19 cellular contexts compared by ENCODE assay signal in the genomic region with DNA sequence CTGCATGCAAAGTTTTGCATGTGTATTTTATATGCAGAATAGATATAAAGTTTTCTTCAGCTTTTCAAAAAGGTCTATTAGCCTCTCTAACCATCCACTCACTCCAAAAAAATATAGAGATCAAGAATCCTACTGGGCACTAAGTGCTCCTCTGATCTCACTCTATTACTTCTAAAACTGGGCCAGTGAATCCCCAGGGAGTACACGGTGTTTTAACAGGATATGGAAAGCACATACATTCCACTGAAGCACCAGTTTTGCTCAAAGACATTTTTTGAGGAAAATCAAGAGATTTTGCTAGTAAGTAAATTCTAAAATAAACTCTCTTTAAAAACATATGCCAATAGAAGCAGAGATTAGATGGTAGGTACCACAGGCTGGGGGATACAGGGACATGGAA.
"Had no signal": no experiment of that assay in that cellular context is flagged by ENCODE, and none has a peak within 500 bp of the region (broad histone marks: within the 10 kb centered on the region; RNA-seq: fewer than 3 reads in every experiment).

No MANE protein-coding gene starts in this region.

- H2AFZ ChIP-seq: parathyroid adenoma had no signal

- H3K27ac Mint-ChIP-seq: naive thymus-derived CD4-positive, alpha-beta T cell; nephron progenitor cell had no signal

- H3K4me1 ChIP-seq: heart left ventricle, parathyroid adenoma, prostate gland, upper lobe of left lung, vagina had no signal

- H3K9ac ChIP-seq: parathyroid adenoma had no signal

- DNase-seq: cortex of kidney; dorsolateral prefrontal cortex; effector memory CD4-positive, alpha-beta T cell; heart left ventricle; hippocampal formation; mammary epithelial cell; naive thymus-derived CD4-positive, alpha-beta T cell; nephron progenitor cell; small intestine; stimulated activated CD4-positive, alpha-beta T cell treated with anti-CD3 and anti-CD28 coated beads, Interleukin-2, amount 100 ng/mL, for 48 hours; stimulated activated naive CD8-positive, alpha-beta T cell treated with anti-CD3 and anti-CD28 coated beads, Interleukin-15, Interleukin-2, amounts not matched to agents 100 U/mL and 50 U/mL, for 24 hours; tibial artery; upper lobe of left lung had no signal

- H3K9me3 ChIP-seq: heart left ventricle, prostate gland, tibial artery, upper lobe of left lung, vagina had no signal

- H3K27ac ChIP-seq: dorsolateral prefrontal cortex, heart left ventricle, parathyroid adenoma, prostate gland, tibial artery, upper lobe of left lung, vagina had no signal

- ATAC-seq: esophagus mucosa; heart left ventricle; left lobe of liver; naive thymus-derived CD4-positive, alpha-beta T cell; sciatic nerve; stimulated activated naive CD8-positive, alpha-beta T cell treated with anti-CD3 and anti-CD28 coated beads, Interleukin-15, Interleukin-2, amounts not matched to agents 100 U/mL and 50 U/mL, for 24 hours had no signal

- H3K9me3 Mint-ChIP-seq: nephron progenitor cell had no signal

- H3K36me3 ChIP-seq: heart left ventricle, prostate gland, tibial artery, upper lobe of left lung, vagina had no signal

- H3K79me2 ChIP-seq: parathyroid adenoma had no signal

- H3K4me3 ChIP-seq: dorsolateral prefrontal cortex, heart left ventricle, prostate gland, tibial artery, upper lobe of left lung, vagina had no signal

- H3K27me3 ChIP-seq: dorsolateral prefrontal cortex, heart left ventricle, tibial artery, upper lobe of left lung, vagina had no signal

- H3K27me3 Mint-ChIP-seq: naive thymus-derived CD4-positive, alpha-beta T cell had no signal

- H3K4me3 Mint-ChIP-seq: naive thymus-derived CD4-positive, alpha-beta T cell; nephron progenitor cell had no signal
